8 cellular contexts compared by ENCODE assay signal in the genomic region with DNA sequence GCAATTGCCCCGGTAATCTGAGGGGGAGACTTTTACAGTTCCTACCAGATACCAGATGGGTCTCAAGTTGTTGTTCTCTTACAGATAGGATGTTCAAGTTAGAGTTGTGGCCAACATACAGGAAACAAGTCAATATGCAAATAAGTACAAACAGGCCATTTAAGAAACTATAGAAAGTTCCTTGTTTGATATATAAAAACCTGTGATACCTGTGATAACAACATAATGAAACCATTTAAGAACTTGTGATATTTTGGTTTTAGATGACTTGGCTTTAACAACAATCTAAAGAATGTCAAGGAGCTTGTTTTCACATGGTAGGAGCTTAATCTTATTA. TPM values are rescaled to one million over a fixed set of nuclear protein-coding genes. Genes with fewer than 3 reads are reported as not detected.
DNase-seq lines count a peak whose midpoint lies in the region; ATAC-seq and TF ChIP-seq lines count a peak whose summit lies in the region.

No MANE protein-coding gene starts in this region.

- H3K27me3 ChIP-seq in right cardiac atrium (ENCODE audit: control insufficient read depth, insufficient read depth) = no peaks in the 10 kb centered on the region

- intact Hi-C loops in right cardiac atrium (cut with DNase I) = no loop called here

- H3K27ac Mint-ChIP-seq in stimulated activated naive CD8-positive, alpha-beta T cell treated with anti-CD3 and anti-CD28 coated beads, Interleukin-15, Interleukin-2, amounts not matched to agents 100 ng/mL and 50 ng/mL, for 24 hours = peak overlapping the region; percentile 77
- peak overlapping the region; percentile 85 for H3K27ac Mint-ChIP-seq in chondrocyte (ENCODE audit: unreplicated experiment)

- 51% methylated on average over 1 of the region's 1 CpG for WGBS in right cardiac atrium

- H3K4me1 Mint-ChIP-seq in stimulated activated naive CD8-positive, alpha-beta T cell treated with anti-CD3 and anti-CD28 coated beads, Interleukin-15, Interleukin-2, amounts not matched to agents 100 ng/mL and 50 ng/mL, for 24 hours (ENCODE audit: low read depth) = peaks cover 90% of the 10 kb centered on the region
- H3K4me1 Mint-ChIP-seq in chondrocyte (ENCODE audit: low read depth) = peaks cover 49% of the 10 kb centered on the region

- H3K27me3 Mint-ChIP-seq in stimulated activated naive CD8-positive, alpha-beta T cell treated with anti-CD3 and anti-CD28 coated beads, Interleukin-15, Interleukin-2, amounts not matched to agents 100 ng/mL and 50 ng/mL, for 24 hours = no peaks in the 10 kb centered on the region
- H3K27me3 Mint-ChIP-seq in chondrocyte (ENCODE audit: low read depth) = no peaks in the 10 kb centered on the region

- H3K4me3 ChIP-seq in right cardiac atrium (ENCODE audit: low read length) = no peak overlapping the region

- H3K27ac ChIP-seq in right cardiac atrium (ENCODE audit: low read length) = no peak overlapping the region

- no peak for ATAC-seq in stimulated activated naive CD8-positive, alpha-beta T cell treated with anti-CD3 and anti-CD28 coated beads, Interleukin-15, Interleukin-2, amounts not matched to agents 100 U/mL and 50 U/mL, for 24 hours
- peak; percentile 68 for ATAC-seq in HG03354 (IDR thresholded peaks at IDR 0.05; ENCODE audit: poor library complexity, severe bottlenecking, unreplicated experiment)
- no peak for ATAC-seq in right cardiac atrium

- H3K4me3 Mint-ChIP-seq in stimulated activated naive CD8-positive, alpha-beta T cell treated with anti-CD3 and anti-CD28 coated beads, Interleukin-15, Interleukin-2, amounts not matched to agents 100 ng/mL and 50 ng/mL, for 24 hours = no peak overlapping the region
- no peak overlapping the region for H3K4me3 Mint-ChIP-seq in chondrocyte (ENCODE audit: unreplicated experiment)

- peaks cover 38% of the 10 kb centered on the region for H3K36me3 Mint-ChIP-seq in stimulated activated naive CD8-positive, alpha-beta T cell treated with anti-CD3 and anti-CD28 coated beads, Interleukin-15, Interleukin-2, amounts not matched to agents 100 ng/mL and 50 ng/mL, for 24 hours (ENCODE audit: low read depth)
- peaks cover 9% of the 10 kb centered on the region for H3K36me3 Mint-ChIP-seq in chondrocyte (ENCODE audit: low read depth)

- DNase-seq in stimulated activated naive CD8-positive, alpha-beta T cell treated with anti-CD3 and anti-CD28 coated beads, Interleukin-15, Interleukin-2, amounts not matched to agents 100 U/mL and 50 U/mL, for 24 hours = no peak
- DNase-seq in chondrocyte (ENCODE audit: low spot score) (no peak), OCI-M2 (lab: John Stamatoyannopoulos, UW; ENCODE audit: unreplicated experiment) (no peak), H4 (ENCODE audit: low spot score) (no peak), right cardiac atrium (no peak), islet precursor cell (no peak)

- TF ChIP-seq CTCF in chondrocyte (IDR thresholded peaks at IDR 0.05) = no peak

- no peaks in the 10 kb centered on the region for H3K9me3 ChIP-seq in right cardiac atrium (ENCODE audit: control insufficient read depth, low read length)

- peaks cover 5% of the 10 kb centered on the region for H3K4me1 ChIP-seq in right cardiac atrium (ENCODE audit: control insufficient read depth, insufficient read depth, low read length)

- no peaks in the 10 kb centered on the region for H3K9me3 Mint-ChIP-seq in stimulated activated naive CD8-positive, alpha-beta T cell treated with anti-CD3 and anti-CD28 coated beads, Interleukin-15, Interleukin-2, amounts not matched to agents 100 ng/mL and 50 ng/mL, for 24 hours
- no peaks in the 10 kb centered on the region for H3K9me3 Mint-ChIP-seq in chondrocyte (ENCODE audit: low read depth)

RNA-seq across cellular contexts. Expression of a gene that starts 16.8 kb away (rescaled TPM):
- 42.9 to 49.4 TPM (median 46.1 TPM) in 3 replicates for total RNA-seq in chondrocyte
- total RNA-seq in H4 (2014; rRNA removed; shearing (Covaris generic)) = 22.0 and 22.4 TPM in 2 replicates
- 10 to 100 TPM in 1 of 4 donors, 1 to 10 TPM in 3; 9.4 to 19.2 (median 9.8) TPM for total RNA-seq in right cardiac atrium
- polyA plus RNA-seq in right cardiac atrium = 7.2 TPM
